In the genomic region with DNA sequence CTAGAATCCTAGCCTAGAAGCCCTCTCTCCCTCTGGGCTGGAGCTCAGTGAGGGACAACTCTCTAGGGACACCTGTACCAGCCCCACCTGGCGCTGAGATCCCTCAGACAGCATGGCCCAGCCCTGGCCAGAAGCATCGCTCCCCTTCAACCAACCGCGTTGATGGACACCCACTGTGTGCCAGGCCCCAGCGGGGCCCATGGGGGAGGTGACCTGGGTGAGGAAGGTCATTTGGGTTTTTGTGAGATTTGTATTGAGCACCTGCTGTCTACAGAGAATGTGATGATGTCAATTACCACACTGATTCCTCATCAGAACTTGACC, we compare ENCODE assay signal across 18 cellular contexts. TPM values are rescaled to one million over a fixed set of nuclear protein-coding genes. Genes with fewer than 3 reads are reported as not detected.
DNase-seq lines count a peak whose midpoint lies in the region; ATAC-seq, FAIRE-seq and TF ChIP-seq lines count a peak whose summit lies in the region.
"Had no signal": no experiment of that assay in that cellular context is flagged by ENCODE, and none has a peak within 500 bp of the region (broad histone marks: within the 10 kb centered on the region; RNA-seq: fewer than 3 reads in every experiment).

No MANE protein-coding gene starts in this region.

- no peak overlapping the region for H3K27ac ChIP-seq in HEK293 (ENCODE audit: extremely low read depth, low read depth, low read length)
- no peak overlapping the region for H3K27ac ChIP-seq in prostate gland
- H3K27ac ChIP-seq: heart right ventricle, thyroid gland had no signal

- FAIRE-seq in GM12891 (lab: Jason Lieb, UNC), result no peak
- FAIRE-seq: HTR-8/SVneo had no signal

- H3K4me1 ChIP-seq in HEK293 (ENCODE audit: control insufficient read depth, insufficient read depth, low read length) (no peaks in the 10 kb centered on the region), prostate gland (replicated peaks) (no peaks in the 10 kb centered on the region)

- H3K4me3 ChIP-seq in HEK293 (ENCODE audit: low read depth, low read length), result no peak overlapping the region
- H3K4me3 ChIP-seq in prostate gland, result no peak overlapping the region
- H3K4me3 ChIP-seq: ascending aorta; BLaER1 treated with 17β-estradiol and CSF1 and Interleukin-3, amounts not matched to agents 10 nM and 100 nM; heart right ventricle; lung; spleen; thyroid gland had no signal

- H3K4me3 Mint-ChIP-seq in T-helper 1 cell treated with Interleukin-12 subunit alpha and Interleukin-12 subunit beta and Interleukin-4 antibody, amounts not matched to agents 30 μg/mL and 1 μg/mL, for 36 hours, result no peak overlapping the region
- no peak overlapping the region for H3K4me3 Mint-ChIP-seq in activated CD4-positive, alpha-beta memory T cell treated with anti-CD3 and anti-CD28 coated beads, Interleukin-2, amount 10 ng/mL, durations not matched to agents 7 days and 5 days
- H3K4me3 Mint-ChIP-seq in naive thymus-derived CD8-positive, alpha-beta T cell, result peak overlapping the region in 8 of 10 donors; percentile 23 to 82 (median 51)

- H3K36me3 Mint-ChIP-seq in T-helper 1 cell treated with Interleukin-12 subunit alpha and Interleukin-12 subunit beta and Interleukin-4 antibody, amounts not matched to agents 30 μg/mL and 1 μg/mL, for 36 hours (ENCODE audit: low read depth), result peaks cover 2% of the 10 kb centered on the region
- peaks cover 12% of the 10 kb centered on the region for H3K36me3 Mint-ChIP-seq in activated CD4-positive, alpha-beta memory T cell treated with anti-CD3 and anti-CD28 coated beads, Interleukin-2, amount 10 ng/mL, durations not matched to agents 7 days and 5 days (ENCODE audit: low read depth)
- H3K36me3 Mint-ChIP-seq in naive thymus-derived CD8-positive, alpha-beta T cell, result peaks cover 0 to 3% (median 0%) of the 10 kb centered on the region in 3 donors

- POLR2A ChIA-PET in HEK293 (lab: Yijun Ruan, JAX), result interaction anchor here (1.1 kb wide), 1 partner anchor 139 kb away, joined by 4 read pairs; a partner anchor contains a TSS
- POLR2A ChIA-PET in activated CD4-positive, alpha-beta memory T cell treated with anti-CD3 and anti-CD28 coated beads, Interleukin-2, amount 10 ng/mL, durations not matched to agents 7 days and 5 days (lab: Charles Lee), result interaction anchor here (1.2 to 1.3 kb wide), 2 partner anchors 60 to 139 kb away, joined by 7 to 8 read pairs; a partner anchor contains a TSS
- POLR2A ChIA-PET in naive thymus-derived CD8-positive, alpha-beta T cell (lab: Charles Lee), result interaction anchor here (0.7 to 4.4 kb wide), 4 partner anchors 35 to 140 kb away, joined by 3 to 37 read pairs (median 6); a partner anchor contains a TSS

- WGBS in prostate gland, result 83% methylated on average over 5 of the region's 5 CpGs

- peak overlapping the region; percentile 50 for H3K27ac Mint-ChIP-seq in T-helper 1 cell treated with Interleukin-12 subunit alpha and Interleukin-12 subunit beta and Interleukin-4 antibody, amounts not matched to agents 30 μg/mL and 1 μg/mL, for 36 hours
- peak overlapping the region; percentile 99 for H3K27ac Mint-ChIP-seq in activated CD4-positive, alpha-beta memory T cell treated with anti-CD3 and anti-CD28 coated beads, Interleukin-2, amount 10 ng/mL, durations not matched to agents 7 days and 5 days
- H3K27ac Mint-ChIP-seq in naive thymus-derived CD8-positive, alpha-beta T cell, result peak overlapping the region; percentile 89 to 100 (median 99)

- no peak for TF ChIP-seq POLR2A in prostate gland (IDR thresholded peaks at IDR 0.05)
- no peak for TF ChIP-seq POLR2A in GM12891 (IDR thresholded peaks at IDR 0.05; ENCODE audit: low read depth, low read length)

- ATAC-seq in naive thymus-derived CD8-positive, alpha-beta T cell, result no peak

- no peaks in the 10 kb centered on the region for H3K27me3 Mint-ChIP-seq in T-helper 1 cell treated with Interleukin-12 subunit alpha and Interleukin-12 subunit beta and Interleukin-4 antibody, amounts not matched to agents 30 μg/mL and 1 μg/mL, for 36 hours (ENCODE audit: low read depth)
- H3K27me3 Mint-ChIP-seq in activated CD4-positive, alpha-beta memory T cell treated with anti-CD3 and anti-CD28 coated beads, Interleukin-2, amount 10 ng/mL, durations not matched to agents 7 days and 5 days, result peaks cover 4% of the 10 kb centered on the region
- no peaks in the 10 kb centered on the region for H3K27me3 Mint-ChIP-seq in naive thymus-derived CD8-positive, alpha-beta T cell

- no peaks in the 10 kb centered on the region for H3K27me3 ChIP-seq in prostate gland (replicated peaks; ENCODE audit: insufficient read depth)
- H3K27me3 ChIP-seq: ascending aorta; BLaER1 treated with 17β-estradiol and CSF1 and Interleukin-3, amounts not matched to agents 10 nM and 100 nM; thyroid gland had no signal

- no peaks in the 10 kb centered on the region for H3K9me3 Mint-ChIP-seq in T-helper 1 cell treated with Interleukin-12 subunit alpha and Interleukin-12 subunit beta and Interleukin-4 antibody, amounts not matched to agents 30 μg/mL and 1 μg/mL, for 36 hours
- H3K9me3 Mint-ChIP-seq in activated CD4-positive, alpha-beta memory T cell treated with anti-CD3 and anti-CD28 coated beads, Interleukin-2, amount 10 ng/mL, durations not matched to agents 7 days and 5 days, result no peaks in the 10 kb centered on the region
- H3K9me3 Mint-ChIP-seq in naive thymus-derived CD8-positive, alpha-beta T cell, result no peaks in the 10 kb centered on the region

- H3K9me3 ChIP-seq in HEK293 (ENCODE audit: control insufficient read depth, insufficient read depth, low read depth, low read length) (no peaks in the 10 kb centered on the region), prostate gland (no peaks in the 10 kb centered on the region)
- H3K9me3 ChIP-seq: ascending aorta; BLaER1 treated with 17β-estradiol and CSF1 and Interleukin-3, amounts not matched to agents 10 nM and 100 nM; heart right ventricle; spleen; thyroid gland had no signal

- TF ChIP-seq CTCF in HEK293 (tag by site-specific recombination; IDR thresholded peaks at IDR 0.05) (no peak), prostate gland (IDR thresholded peaks at IDR 0.05) (no peak)

- CTCF ChIA-PET in HEK293 (lab: Yijun Ruan, JAX), result interaction anchor here (0.6 to 8.1 kb wide), 4 partner anchors 47 to 129 kb away, joined by 3 to 233 read pairs (median 48); a partner anchor contains a TSS
- CTCF ChIA-PET in activated CD4-positive, alpha-beta memory T cell treated with anti-CD3 and anti-CD28 coated beads, Interleukin-2, amount 10 ng/mL, durations not matched to agents 7 days and 5 days (lab: Charles Lee), result interaction anchor here (0.9 to 9.0 kb wide), 5 partner anchors 21 to 62 kb away, joined by 3 to 148 read pairs (median 3); no protein-coding TSS in a partner anchor

- H3K4me1 Mint-ChIP-seq in T-helper 1 cell treated with Interleukin-12 subunit alpha and Interleukin-12 subunit beta and Interleukin-4 antibody, amounts not matched to agents 30 μg/mL and 1 μg/mL, for 36 hours (ENCODE audit: low read depth), result peaks cover 17% of the 10 kb centered on the region
- peaks cover 35% of the 10 kb centered on the region for H3K4me1 Mint-ChIP-seq in activated CD4-positive, alpha-beta memory T cell treated with anti-CD3 and anti-CD28 coated beads, Interleukin-2, amount 10 ng/mL, durations not matched to agents 7 days and 5 days
- H3K4me1 Mint-ChIP-seq in naive thymus-derived CD8-positive, alpha-beta T cell, result peaks cover 9 to 35% (median 29%) of the 10 kb centered on the region in 4 donors

- intact Hi-C loops in prostate gland (cut with DNase I), result no loop called here

- DNase-seq in T-helper 1 cell, result no peak
- no peak for DNase-seq in activated CD4-positive, alpha-beta memory T cell treated with anti-CD3 and anti-CD28 coated beads, Interleukin-2, amount 10 ng/mL, durations not matched to agents 7 days and 5 days
- no peak for DNase-seq in naive thymus-derived CD8-positive, alpha-beta T cell
- no peak for DNase-seq in inferior parietal cortex (ENCODE audit: extremely low spot score)
- DNase-seq in prostate gland (ENCODE audit: low spot score), result no peak
- no peak for DNase-seq in GM12891 (ENCODE audit: insufficient read length, low spot score)
- DNase-seq: 8988T, heart right ventricle, NCI-H1417 treated with DMSO at 0.1 percent for 48 hours, thyroid gland had no signal

- H3K36me3 ChIP-seq in HEK293 (ENCODE audit: control insufficient read depth in 2 of 2, insufficient read depth in 1 of 2, low read length in 2 of 2) (no peaks in the 10 kb centered on the region), prostate gland (no peaks in the 10 kb centered on the region)
- H3K36me3 ChIP-seq: ascending aorta, heart right ventricle, thyroid gland had no signal

TF ChIP-seq in HEK293, 187 proteins besides CTCF, POLR2A, EP300 and RAD21:
- TF ChIP-seq GLI2 (tag by site-specific recombination; IDR thresholded peaks at IDR 0.05; ENCODE audit: borderline replicate concordance, low read depth), result no peak
- TF ChIP-seq SCRT1 (tag by site-specific recombination; IDR thresholded peaks at IDR 0.05; ENCODE audit: borderline replicate concordance), result peak; percentile 14; the same call in 1 of the 2 replicates

TF ChIP-seq in GM12891, 5 proteins besides CTCF, POLR2A, EP300 and RAD21:
- TF ChIP-seq PAX5 (IDR thresholded peaks at IDR 0.05; ENCODE audit: insufficient read depth, low read length, severe bottlenecking) (no peak), POLR2AphosphoS5 (IDR thresholded peaks at IDR 0.05; ENCODE audit: low read depth, low read length) (no peak)

RNA-seq across cellular contexts. Expression of a gene that starts 9.2 kb away (rescaled TPM):
- 10 to 100 TPM; 60.7 to 62.0 TPM for total RNA-seq in activated CD4-positive, alpha-beta memory T cell treated with anti-CD3 and anti-CD28 coated beads, Interleukin-2, amount 10 ng/mL, durations not matched to agents 7 days and 5 days
- 100 to 1,000 TPM; 164 to 177 TPM for total RNA-seq in naive thymus-derived CD8-positive, alpha-beta T cell
- 10 to 100 TPM; 29.5 to 56.4 (median 36.1) TPM for polyA plus RNA-seq in naive thymus-derived CD8-positive, alpha-beta T cell
- 10 to 100 TPM; 57.1 to 75.9 TPM for total RNA-seq in prostate gland
- polyA plus RNA-seq in GM12891 (2012; ENCODE audit: low read depth, missing spikeins), result 3.6 TPM

RNA-seq across cellular contexts. Expression of a gene that starts 31.9 kb away (rescaled TPM):
- not detected for total RNA-seq in activated CD4-positive, alpha-beta memory T cell treated with anti-CD3 and anti-CD28 coated beads, Interleukin-2, amount 10 ng/mL, durations not matched to agents 7 days and 5 days
- total RNA-seq in naive thymus-derived CD8-positive, alpha-beta T cell, result not detected
- polyA plus RNA-seq in naive thymus-derived CD8-positive, alpha-beta T cell, result not detected
- 1 to 10 TPM in 1 of 2 donors, under 1 TPM in 1; 0.36 to 5.6 TPM for total RNA-seq in prostate gland
- polyA plus RNA-seq in GM12891 (2012; ENCODE audit: low read depth, missing spikeins), result 2.6 TPM
- total RNA-seq: ascending aorta, myocyte, spleen had no signal
- polyA plus RNA-seq: heart right ventricle had no signal

Comparison
In these comparisons a context has a peak if more than half of its experiments do, and no peak if none do; other contexts are left out.
1. H3K4me3 Mint-ChIP-seq: peak in naive thymus-derived CD8-positive, alpha-beta T cell (8 of 10); none in T-helper 1 cell treated with Interleukin-12 subunit alpha and Interleukin-12 subunit beta and Interleukin-4 antibody, amounts not matched to agents 30 μg/mL and 1 μg/mL, for 36 hours (single experiment) and activated CD4-positive, alpha-beta memory T cell treated with anti-CD3 and anti-CD28 coated beads, Interleukin-2, amount 10 ng/mL, durations not matched to agents 7 days and 5 days (single experiment).
2. Peak in every context shown above with its lines, with median percentiles within 50 percentile points of each other: H3K27ac Mint-ChIP-seq.